ENCODE assay signal across 17 cellular contexts in genomic region chr20:48937674-48938073, GRCh38.
"Had no signal": no experiment of that assay in that cellular context is flagged by ENCODE, and none has a peak within 500 bp of the region (broad histone marks: within the 10 kb centered on the region; RNA-seq: fewer than 3 reads in every experiment).

No MANE protein-coding gene starts in this region.

- H3K9me3 Mint-ChIP-seq: activated naive CD4-positive, alpha-beta T cell treated with anti-CD3 and anti-CD28 coated beads, Interleukin-2, amount 50 U/mL, for 24 hours; stimulated activated naive B cell treated with anti-CD40 and anti-IgM and Interleukin-4, amounts not matched to agents 10 μg/mL and 1 μg/mL and 100 μg/mL, for 72 hours had no signal

- H3K4me3 ChIP-seq: esophagus muscularis mucosa, neural progenitor cell, smooth muscle cell, upper lobe of right lung had no signal

- DNase-seq: activated CD4-positive, alpha-beta T cell treated with anti-CD3 and anti-CD28 coated beads for 48 hours; activated CD8-positive, alpha-beta memory T cell treated with anti-CD3 and anti-CD28 coated beads for 24 hours; activated T-cell treated with anti-CD3 and anti-CD28 coated beads for 4 hours; amygdala; brain microvascular endothelial cell; foreskin fibroblast; glutamatergic neuron; mesendoderm; stimulated activated naive B cell treated with anti-CD40 and anti-IgM and Interleukin-4, amounts not matched to agents 10 μg/mL and 1 μg/mL and 100 μg/mL, for 72 hours; substantia nigra; T-helper 1 cell; upper lobe of right lung had no signal

- H3K4me1 ChIP-seq: neural progenitor cell, upper lobe of right lung had no signal

- H3K27me3 Mint-ChIP-seq: activated naive CD4-positive, alpha-beta T cell treated with anti-CD3 and anti-CD28 coated beads, Interleukin-2, amount 50 U/mL, for 24 hours; stimulated activated naive B cell treated with anti-CD40 and anti-IgM and Interleukin-4, amounts not matched to agents 10 μg/mL and 1 μg/mL and 100 μg/mL, for 72 hours had no signal

- ATAC-seq: stimulated activated naive B cell treated with anti-CD40 and anti-IgM and Interleukin-4, amounts not matched to agents 10 μg/mL and 1 μg/mL and 100 μg/mL, for 72 hours; upper lobe of right lung had no signal

- H3K27ac ChIP-seq: brain microvascular endothelial cell, esophagus muscularis mucosa, neural progenitor cell, parathyroid adenoma, upper lobe of right lung had no signal

- H3K4me3 Mint-ChIP-seq: activated naive CD4-positive, alpha-beta T cell treated with anti-CD3 and anti-CD28 coated beads, Interleukin-2, amount 50 U/mL, for 24 hours; neural progenitor cell; stimulated activated naive B cell treated with anti-CD40 and anti-IgM and Interleukin-4, amounts not matched to agents 10 μg/mL and 1 μg/mL and 100 μg/mL, for 72 hours had no signal

- H3K27me3 ChIP-seq: brain microvascular endothelial cell, esophagus muscularis mucosa, neural progenitor cell, upper lobe of right lung had no signal

- H3K9me3 ChIP-seq: esophagus muscularis mucosa, upper lobe of right lung had no signal

- H3K27ac Mint-ChIP-seq: activated naive CD4-positive, alpha-beta T cell treated with anti-CD3 and anti-CD28 coated beads, Interleukin-2, amount 50 U/mL, for 24 hours; neural progenitor cell; stimulated activated naive B cell treated with anti-CD40 and anti-IgM and Interleukin-4, amounts not matched to agents 10 μg/mL and 1 μg/mL and 100 μg/mL, for 72 hours had no signal

- H3K36me3 ChIP-seq: neural progenitor cell had no signal
